19 cellular contexts compared by ENCODE assay signal in genomic region chr18:59041819-59042476, GRCh38.
A peak's percentile ranks its signal among the peaks of the same experiment; 100 is the strongest.
DNase-seq lines count a peak whose midpoint lies in the region; ATAC-seq, FAIRE-seq and TF ChIP-seq lines count a peak whose summit lies in the region.
"Had no signal": no experiment of that assay in that cellular context is flagged by ENCODE, and none has a peak within 500 bp of the region (broad histone marks: within the 10 kb centered on the region; RNA-seq: fewer than 3 reads in every experiment).

No MANE protein-coding gene starts in this region.

- no peak for DNase-seq in adipocyte (ENCODE audit: low read depth)
- DNase-seq in endothelial cell of umbilical vein (ENCODE audit: low read depth, low spot score): peak; percentile 41
- DNase-seq in nephron progenitor cell: no peak
- DNase-seq in suprapubic skin (ENCODE audit: low spot score in 2 of 2): no peak
- no peak for DNase-seq in NCI-H82 (lab: John Stamatoyannopoulos, UW)
- DNase-seq in UCSD-AML1 (lab: John Stamatoyannopoulos, UW; ENCODE audit: unreplicated experiment): no peak
- DNase-seq in activated gamma-delta T cell treated with Interleukin-2 at 50 U/mL for 16 hours: no peak
- DNase-seq: activated CD4-positive, alpha-beta T cell treated with anti-CD3 and anti-CD28 coated beads for 48 hours; CD4-positive, CD25-positive, alpha-beta regulatory T cell; NCI-H1417 treated with DMSO at 0.1 percent for 48 hours; NCI-H510A; PC-3; stimulated activated CD4-positive, alpha-beta T cell treated with anti-CD3 and anti-CD28 coated beads, Interleukin-4, amount 100 ng/mL, for 4 hours; stimulated activated naive CD4-positive, alpha-beta T cell; T-helper 1 cell had no signal

- H4K20me1 ChIP-seq in endothelial cell of umbilical vein (replicated peaks; ENCODE audit: control insufficient read depth, extremely low read depth, insufficient read depth, low read length): no peaks in the 10 kb centered on the region

- no peaks in the 10 kb centered on the region for H3K36me3 Mint-ChIP-seq in nephron progenitor cell (ENCODE audit: low read depth)
- H3K36me3 Mint-ChIP-seq: CD4-positive, CD25-positive, alpha-beta regulatory T cell had no signal

- no peaks in the 10 kb centered on the region for H3K9me3 ChIP-seq in adipocyte (ENCODE audit: control insufficient read depth, low read length)
- H3K9me3 ChIP-seq in endothelial cell of umbilical vein (replicated peaks; ENCODE audit: control insufficient read depth, insufficient read depth, low read length): no peaks in the 10 kb centered on the region
- H3K9me3 ChIP-seq in suprapubic skin: no peaks in the 10 kb centered on the region

- H3K27ac ChIP-seq in endothelial cell of umbilical vein (ENCODE audit: insufficient read depth, low read depth, low read length) (no peak overlapping the region), suprapubic skin (peak overlapping the region; percentile 35)
- H3K27ac ChIP-seq: epithelial cell of prostate, parathyroid adenoma had no signal

- POLR2A ChIA-PET in endothelial cell of umbilical vein (lab: Charles Lee): no interaction called here

- no peaks in the 10 kb centered on the region for H3K79me2 ChIP-seq in endothelial cell of umbilical vein (ENCODE audit: control insufficient read depth, insufficient read depth, low read length)
- H3K79me2 ChIP-seq: parathyroid adenoma had no signal

- H3K9me3 Mint-ChIP-seq in nephron progenitor cell: no peaks in the 10 kb centered on the region

- no peaks in the 10 kb centered on the region for H3K9me1 ChIP-seq in endothelial cell of umbilical vein (replicated peaks; ENCODE audit: control insufficient read depth, extremely low read depth, insufficient read depth, low read length)

- H3K4me3 Mint-ChIP-seq in nephron progenitor cell: no peak overlapping the region
- H3K4me3 Mint-ChIP-seq: CD4-positive, CD25-positive, alpha-beta regulatory T cell had no signal

- H3K4me1 ChIP-seq in adipocyte (ENCODE audit: control insufficient read depth, insufficient read depth, low read length) (peaks cover 11% of the 10 kb centered on the region), endothelial cell of umbilical vein (ENCODE audit: control insufficient read depth, extremely low read depth, insufficient read depth, low read length) (no peaks in the 10 kb centered on the region), suprapubic skin (peaks cover 9% of the 10 kb centered on the region)
- H3K4me1 ChIP-seq: parathyroid adenoma had no signal

- H3K27ac Mint-ChIP-seq in nephron progenitor cell: peak overlapping the region; percentile 47

- TF ChIP-seq POLR2A in endothelial cell of umbilical vein (IDR thresholded peaks at IDR 0.05; ENCODE audit: low read depth, low read length) (no peak), suprapubic skin (IDR thresholded peaks at IDR 0.05) (no peak)

- H3K4me1 Mint-ChIP-seq in nephron progenitor cell: peaks cover 38% of the 10 kb centered on the region

- 33% methylated on average over 10 of the region's 10 CpGs for WGBS in suprapubic skin

- no peak for TF ChIP-seq CTCF in endothelial cell of umbilical vein (IDR thresholded peaks at IDR 0.05; ENCODE audit: extremely low read depth in 1 of 2, insufficient read depth in 1 of 2, low read depth in 1 of 2, low read length in 2 of 2)
- TF ChIP-seq CTCF in nephron progenitor cell (IDR thresholded peaks at IDR 0.05): no peak
- no peak for TF ChIP-seq CTCF in suprapubic skin (IDR thresholded peaks at IDR 0.05)

- peaks cover 6% of the 10 kb centered on the region for H3K27me3 Mint-ChIP-seq in nephron progenitor cell (ENCODE audit: low read depth, poor library complexity)

- no peak for TF ChIP-seq EP300 in suprapubic skin (IDR thresholded peaks at IDR 0.05)

- no peak overlapping the region for H3K4me2 ChIP-seq in endothelial cell of umbilical vein (ENCODE audit: insufficient read depth, low read length)

- no TSS peak for BruUV-seq in endothelial cell of umbilical vein (replicated peaks; lab: Mats Ljungman, UMichigan)

- no peak for FAIRE-seq in endothelial cell of umbilical vein (lab: Jason Lieb, UNC)
- FAIRE-seq: K562 had no signal

- dilution Hi-C loops in endothelial cell of umbilical vein (cut with MboI; ENCODE audit: extremely low pct_ligation_motif_present, low sequenced_read_pairs): no loop called here

- no peaks in the 10 kb centered on the region for H3K27me3 ChIP-seq in adipocyte (replicated peaks; ENCODE audit: control insufficient read depth, insufficient read depth, low read length)
- H3K27me3 ChIP-seq in endothelial cell of umbilical vein (ENCODE audit: control insufficient read depth in 2 of 2, insufficient read depth in 2 of 2, low read length in 2 of 2): no peaks in the 10 kb centered on the region
- H3K27me3 ChIP-seq in suprapubic skin: no peaks in the 10 kb centered on the region

- peak overlapping the region; percentile 2 for H2AFZ ChIP-seq in endothelial cell of umbilical vein (ENCODE audit: low read depth, low read length)
- H2AFZ ChIP-seq: parathyroid adenoma had no signal

- CTCF ChIA-PET in endothelial cell of umbilical vein (lab: Charles Lee): interaction anchor here (0.5 to 2.6 kb wide), 5 partner anchors 22 to 213 kb away, joined by 3 to 13 read pairs (median 3); no protein-coding TSS in a partner anchor

- intact Hi-C loops in endothelial cell of umbilical vein (cut with micrococcal nuclease): no loop called here

- H3K4me3 ChIP-seq in adipocyte (ENCODE audit: low read length) (peak overlapping the region; percentile 4), endothelial cell of umbilical vein (replicated peaks in 1 of 3; ENCODE audit: insufficient read depth in 1 of 3, low read depth in 1 of 3, low read length in 3 of 3) (no peak overlapping the region), suprapubic skin (no peak overlapping the region)
- H3K4me3 ChIP-seq: K562 had no signal

- H3K36me3 ChIP-seq in adipocyte (ENCODE audit: control insufficient read depth, insufficient read depth, low read length, severe bottlenecking) (no peaks in the 10 kb centered on the region), endothelial cell of umbilical vein (ENCODE audit: control insufficient read depth in 2 of 2, extremely low read depth in 1 of 2, insufficient read depth in 2 of 2, low read length in 2 of 2) (no peaks in the 10 kb centered on the region), suprapubic skin (no peaks in the 10 kb centered on the region)

- H3K9ac ChIP-seq in adipocyte (ENCODE audit: low read length) (peak overlapping the region; percentile 19), endothelial cell of umbilical vein (replicated peaks; ENCODE audit: extremely low read depth, insufficient read depth, low read length) (no peak overlapping the region)
- H3K9ac ChIP-seq: parathyroid adenoma had no signal

- no peak for ATAC-seq in GM21515 (IDR thresholded peaks at IDR 0.05; ENCODE audit: unreplicated experiment)
- ATAC-seq: K562, PC-3 had no signal

TF ChIP-seq in endothelial cell of umbilical vein, 7 proteins besides CTCF, POLR2A, EP300 and RAD21:
- TF ChIP-seq GATA2 (IDR thresholded peaks at IDR 0.05; ENCODE audit: insufficient read depth, insufficient read length, low read depth, low read length) (no peak), POLR2AphosphoS5 (IDR thresholded peaks at IDR 0.05; ENCODE audit: insufficient read depth, low read depth, low read length) (no peak), JUN (IDR thresholded peaks at IDR 0.05; ENCODE audit: borderline replicate concordance, insufficient read depth, insufficient read length, low read depth) (no peak), EZH2 (IDR thresholded peaks at IDR 0.05; ENCODE audit: borderline replicate concordance, low read depth, low read length, severe bottlenecking) (no peak), MYC (IDR thresholded peaks at IDR 0.05; ENCODE audit: low read depth, low read length) (no peak), FOS (IDR thresholded peaks at IDR 0.05; ENCODE audit: borderline replicate concordance, insufficient read depth, low read length) (no peak)
- TF ChIP-seq, protein P1, sequence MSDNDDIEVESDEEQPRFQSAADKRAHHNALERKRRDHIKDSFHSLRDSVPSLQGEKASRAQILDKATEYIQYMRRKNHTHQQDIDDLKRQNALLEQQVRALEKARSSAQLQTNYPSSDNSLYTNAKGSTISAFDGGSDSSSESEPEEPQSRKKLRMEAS (IDR thresholded peaks at IDR 0.05; ENCODE audit: insufficient read depth, insufficient read length): no peak
